Comparison of ENCODE assay signal across 23 cellular contexts in the genomic region with DNA sequence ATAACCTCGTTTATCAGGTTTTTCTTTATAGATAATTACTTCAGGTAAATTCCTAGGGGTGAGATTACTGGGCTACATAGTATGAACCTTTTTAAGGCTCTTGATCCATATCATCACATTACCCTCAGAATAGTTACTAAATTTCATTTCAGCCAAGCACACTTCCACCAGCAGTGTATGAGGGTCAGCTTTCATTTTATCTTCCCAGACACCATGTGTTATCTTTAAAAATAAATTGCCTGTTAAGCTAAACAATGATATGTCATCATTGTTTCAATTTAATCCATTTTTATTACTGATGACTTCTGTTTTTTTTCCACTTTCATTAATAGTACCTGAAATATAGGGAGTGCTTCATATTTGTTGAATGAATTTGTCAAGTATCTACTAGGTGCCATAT.
"Had no signal": no experiment of that assay in that cellular context is flagged by ENCODE, and none has a peak within 500 bp of the region (broad histone marks: within the 10 kb centered on the region; RNA-seq: fewer than 3 reads in every experiment).

No MANE protein-coding gene starts in this region.

- ATAC-seq: body of pancreas had no signal

- H3K36me3 ChIP-seq: ascending aorta had no signal

- DNase-seq: activated B cell treated with CpG ODN at 0.5 μM for 24 hours; activated CD4-positive, alpha-beta T cell treated with anti-CD3 and anti-CD28 coated beads for 1 hour; activated CD4-positive, alpha-beta T cell treated with anti-CD3 and anti-CD28 coated beads, Interleukin-2, amount 10 ng/mL, durations not matched to agents 24 days and 14 days; activated CD4-positive, alpha-beta T cell treated with anti-CD3 and anti-CD28 coated beads, Interleukin-2, amount 50 U/mL, for 48 hours; activated CD8-positive, alpha-beta memory T cell treated with anti-CD3 and anti-CD28 coated beads, Interleukin-2, amount 50 U/mL, for 48 hours; activated effector memory CD4-positive, alpha-beta T cell treated with Interleukin-2 at 50 U/mL for 16 hours; activated naive CD4-positive, alpha-beta T cell treated with Interleukin-2 at 50 U/mL for 16 hours; activated T-cell treated with anti-CD3 and anti-CD28 coated beads, Interleukin-2, amount 50 U/mL, for 1 hour; amniotic stem cell; body of pancreas; central memory CD4-positive, alpha-beta T cell; Karpas-422; MM.1S; NCI-H1105; NCI-H1436; NCI-H1694 treated with DMSO at 0.1 percent for 48 hours; NCI-H345; NCI-H510A; NCI-H526 treated with DMSO at 0.1 percent for 48 hours; NCI-H82; SIG-M5; T1000 had no signal

- H3K4me1 Mint-ChIP-seq: activated B cell treated with CpG ODN at 0.5 μM for 24 hours had no signal

- H3K4me3 ChIP-seq: ascending aorta, body of pancreas had no signal

- H3K27me3 Mint-ChIP-seq: activated CD4-positive, alpha-beta T cell treated with anti-CD3 and anti-CD28 coated beads, Interleukin-2, amount 10 ng/mL, durations not matched to agents 24 days and 14 days had no signal

- H3K27ac ChIP-seq: ascending aorta, body of pancreas had no signal

- H3K27me3 ChIP-seq: ascending aorta, body of pancreas had no signal

- H3K4me3 Mint-ChIP-seq: activated B cell treated with CpG ODN at 0.5 μM for 24 hours; activated CD4-positive, alpha-beta T cell treated with anti-CD3 and anti-CD28 coated beads, Interleukin-2, amount 10 ng/mL, durations not matched to agents 24 days and 14 days had no signal

- H3K9me3 ChIP-seq: ascending aorta, body of pancreas had no signal

- H3K27ac Mint-ChIP-seq: activated B cell treated with CpG ODN at 0.5 μM for 24 hours; activated CD4-positive, alpha-beta T cell treated with anti-CD3 and anti-CD28 coated beads, Interleukin-2, amount 10 ng/mL, durations not matched to agents 24 days and 14 days had no signal

- H3K9me3 Mint-ChIP-seq: activated B cell treated with CpG ODN at 0.5 μM for 24 hours; activated CD4-positive, alpha-beta T cell treated with anti-CD3 and anti-CD28 coated beads, Interleukin-2, amount 10 ng/mL, durations not matched to agents 24 days and 14 days had no signal
